ENCODE assay signal across 10 cellular contexts in genomic region chr12:100826323-100826722, GRCh38. TPM values are rescaled to one million over a fixed set of nuclear protein-coding genes. Genes with fewer than 3 reads are reported as not detected.
DNase-seq lines count a peak whose midpoint lies in the region; ATAC-seq and TF ChIP-seq lines count a peak whose summit lies in the region.
"Had no signal": no experiment of that assay in that cellular context is flagged by ENCODE, and none has a peak within 500 bp of the region (broad histone marks: within the 10 kb centered on the region; RNA-seq: fewer than 3 reads in every experiment).

No MANE protein-coding gene starts in this region.

- POLR2A ChIA-PET in HEK293T (lab: Yijun Ruan, JAX) (no interaction called here), GM10248 (lab: Yijun Ruan, JAX) (no interaction called here)

- ATAC-seq in HG03196 (IDR thresholded peaks at IDR 0.05; ENCODE audit: unreplicated experiment) (no peak), HG02798 (IDR thresholded peaks at IDR 0.05; ENCODE audit: poor library complexity, unreplicated experiment) (no peak)
- ATAC-seq: stimulated activated effector memory CD8-positive, alpha-beta T cell treated with anti-CD3 and anti-CD28 coated beads, Interleukin-12 subunit alpha, Interleukin-12 subunit beta, amount 100 ng/mL, for 72 hours had no signal

- H3K4me1 ChIP-seq in SJCRH30: no peaks in the 10 kb centered on the region

- no peak overlapping the region for H3K27ac ChIP-seq in SJCRH30

- TF ChIP-seq CTCF in fibroblast of mammary gland (conservative IDR thresholded peaks at IDR 0.05; ENCODE audit: control insufficient read depth, insufficient read depth, low read depth, low read length): no peak
- no peak for TF ChIP-seq CTCF in retinal pigment epithelial cell (conservative IDR thresholded peaks at IDR 0.05; ENCODE audit: low read depth, low read length)
- TF ChIP-seq CTCF in GM10248 (IDR thresholded peaks at IDR 0.05; ENCODE audit: control extremely low read depth, extremely low read depth, low read depth, missing control alignments): no peak

- H3K9me3 ChIP-seq in SJCRH30 (replicated peaks): no peaks in the 10 kb centered on the region

- H3K36me3 ChIP-seq in SJCRH30: no peaks in the 10 kb centered on the region

- peak; percentile 16 for DNase-seq in HEK293T (ENCODE audit: extremely low spot score)
- peak; percentile 43 to 70 for DNase-seq in SJCRH30
- DNase-seq in fibroblast of mammary gland (ENCODE audit: low read depth): peak; percentile 60
- peak; percentile 18 for DNase-seq in retinal pigment epithelial cell (ENCODE audit: low read depth)
- DNase-seq in GM10248 (ENCODE audit: extremely low spot score): no peak
- DNase-seq in occipital lobe (lab: John Stamatoyannopoulos, UW): no peak
- DNase-seq: kidney had no signal

- CTCF ChIA-PET in HEK293T (lab: Yijun Ruan, JAX) (no interaction called here), GM10248 (lab: Yijun Ruan, JAX) (interaction anchor here (0.9 to 1.4 kb wide), 2 partner anchors 11 to 13 kb away, joined by 3 read pairs; no protein-coding TSS in a partner anchor)

- H3K4me3 ChIP-seq in SJCRH30 (no peak overlapping the region), fibroblast of mammary gland (ENCODE audit: control insufficient read depth, low read depth, low read length) (no peak overlapping the region), retinal pigment epithelial cell (ENCODE audit: low read length) (no peak overlapping the region)

- no peaks in the 10 kb centered on the region for H3K27me3 ChIP-seq in SJCRH30

TF ChIP-seq in HEK293T, 16 proteins besides CTCF, POLR2A, EP300 and RAD21:
- TF ChIP-seq BHLHE40 (IDR thresholded peaks at IDR 0.05; ENCODE audit: borderline replicate concordance): no peak
- TF ChIP-seq TARDBP (IDR thresholded peaks at IDR 0.05): no peak
- TF ChIP-seq ZNF384 (IDR thresholded peaks at IDR 0.05): no peak
- TF ChIP-seq LEF1 (IDR thresholded peaks at IDR 0.05; ENCODE audit: borderline replicate concordance): no peak
- no peak for TF ChIP-seq SP1 (IDR thresholded peaks at IDR 0.05)
- TF ChIP-seq FOXM1 (IDR thresholded peaks at IDR 0.05; ENCODE audit: borderline replicate concordance): no peak
- TF ChIP-seq ELF4 (IDR thresholded peaks at IDR 0.05): no peak
- no peak for TF ChIP-seq CTBP1 (IDR thresholded peaks at IDR 0.05; ENCODE audit: borderline replicate concordance)
- no peak for TF ChIP-seq PKNOX1 (IDR thresholded peaks at IDR 0.05)
- TF ChIP-seq FOXA1 (IDR thresholded peaks at IDR 0.05): no peak
- no peak for TF ChIP-seq ARNT (IDR thresholded peaks at IDR 0.05)
- TF ChIP-seq FOXK2 (IDR thresholded peaks at IDR 0.05): no peak
- no peak for TF ChIP-seq L3MBTL2 (conservative IDR thresholded peaks at IDR 0.05)

RNA-seq across cellular contexts. Expression of gene ANO4, which starts 31.7 kb away (rescaled TPM):
- total RNA-seq in SJCRH30 (2014; rRNA removed; shearing (Covaris generic)): 0.16 and 0.18 TPM in 2 replicates
- total RNA-seq in occipital lobe: 75.5 TPM

Comparison
In these comparisons a context has a peak if more than half of its experiments do, and no peak if none do; other contexts are left out.
1. DNase-seq: peak in HEK293T (single experiment), SJCRH30 (2 of 2), fibroblast of mammary gland (single experiment) and retinal pigment epithelial cell (single experiment); none in GM10248 (single experiment) and occipital lobe (single experiment).
2. RNA of gene ANO4, which starts 31.7 kb away (total RNA-seq): 75.5 TPM in occipital lobe (single experiment); 0.16 to 0.18 TPM in SJCRH30; every median in the first group is over 10 times any median in the second.